11 cellular contexts compared by ENCODE assay signal in the genomic region with DNA sequence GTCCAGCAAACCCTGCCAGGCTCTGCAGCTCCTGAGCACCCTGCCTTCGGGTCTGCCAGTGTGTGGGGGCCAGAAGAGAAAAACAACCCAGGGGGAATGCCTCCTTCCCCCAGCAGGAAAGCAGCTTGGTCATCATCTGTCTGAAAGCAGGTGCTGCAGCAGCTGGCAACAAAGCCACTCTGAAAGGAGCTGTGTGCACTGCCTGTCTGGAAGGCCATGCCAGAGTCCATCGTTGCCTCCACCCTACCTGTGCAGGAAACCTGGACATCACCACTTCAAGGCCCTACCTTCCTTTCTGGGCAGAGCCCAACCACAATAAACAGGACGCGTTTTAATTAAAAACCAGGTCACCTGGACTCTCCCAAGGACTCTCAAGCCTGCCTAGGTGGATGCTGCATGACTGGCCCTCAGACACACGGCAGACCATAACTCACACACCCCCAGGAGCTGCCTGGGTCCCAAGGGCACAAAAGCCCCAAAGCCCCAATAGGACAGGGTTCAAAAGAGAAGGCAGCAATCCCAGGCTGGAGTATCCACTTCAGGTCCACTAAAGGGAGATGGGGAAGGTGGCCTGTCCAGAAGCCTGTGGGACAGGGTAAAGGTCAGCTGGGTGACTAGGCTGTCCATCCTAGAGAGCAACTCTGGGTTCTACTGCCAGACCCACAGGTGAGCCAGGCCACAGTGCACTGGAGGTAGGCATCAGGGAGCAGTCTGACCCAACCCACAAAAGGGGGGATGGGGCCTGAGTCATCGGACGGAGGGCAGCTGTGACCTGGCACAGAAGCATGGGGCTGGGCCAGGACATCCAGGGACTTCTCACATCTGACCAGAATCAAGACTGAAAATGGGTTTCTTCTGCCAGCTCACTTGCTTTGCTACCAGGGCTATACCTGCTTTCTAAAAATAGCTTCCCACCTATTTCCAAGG. TPM values are rescaled to one million over a fixed set of nuclear protein-coding genes. Genes with fewer than 3 reads are reported as not detected.
DNase-seq lines count a peak whose midpoint lies in the region; ATAC-seq, FAIRE-seq and TF ChIP-seq lines count a peak whose summit lies in the region.
"Had no signal": no experiment of that assay in that cellular context is flagged by ENCODE, and none has a peak within 500 bp of the region (broad histone marks: within the 10 kb centered on the region; RNA-seq: fewer than 3 reads in every experiment).

No MANE protein-coding gene starts in this region.

- peaks cover 35% of the 10 kb centered on the region for H3K79me2 ChIP-seq in keratinocyte (ENCODE audit: control insufficient read depth, insufficient read depth, low read length)

- H3K9me3 Mint-ChIP-seq in activated naive CD8-positive, alpha-beta T cell (ENCODE audit: low read depth) = no peaks in the 10 kb centered on the region
- no peaks in the 10 kb centered on the region for H3K9me3 Mint-ChIP-seq in activated naive CD8-positive, alpha-beta T cell treated with anti-CD3 and anti-CD28 coated beads for 36 hours
- no peaks in the 10 kb centered on the region for H3K9me3 Mint-ChIP-seq in type B pancreatic cell

- no peak overlapping the region for H2AFZ ChIP-seq in keratinocyte (ENCODE audit: control insufficient read depth, low read length)

- peaks cover 14 to 28% of the 10 kb centered on the region in 2 experiments for H3K36me3 ChIP-seq in keratinocyte (ENCODE audit: control insufficient read depth in 2 of 2, extremely low read depth in 1 of 2, insufficient read depth in 2 of 2, low read length in 2 of 2)

- H3K9ac ChIP-seq in keratinocyte (ENCODE audit: control insufficient read depth, extremely low read depth, insufficient read depth, low read length) = no peak overlapping the region

- peaks cover 3% of the 10 kb centered on the region for H3K36me3 Mint-ChIP-seq in activated naive CD8-positive, alpha-beta T cell
- peaks cover 34% of the 10 kb centered on the region for H3K36me3 Mint-ChIP-seq in activated naive CD8-positive, alpha-beta T cell treated with anti-CD3 and anti-CD28 coated beads for 36 hours
- peaks cover 16% of the 10 kb centered on the region for H3K36me3 Mint-ChIP-seq in type B pancreatic cell

- peaks cover 9% of the 10 kb centered on the region for H4K20me1 ChIP-seq in keratinocyte (ENCODE audit: control insufficient read depth, extremely low read depth, insufficient read depth, low read length)

- TF ChIP-seq CTCF in keratinocyte (optimal IDR thresholded peaks at IDR 0.05 in 1 of 3, IDR thresholded peaks at IDR 0.05 in 1 of 3, conservative IDR thresholded peaks at IDR 0.05 in 1 of 3; ENCODE audit: extremely low read depth in 1 of 3, insufficient read depth in 2 of 3, low read length in 3 of 3) (no peak), type B pancreatic cell (conservative IDR thresholded peaks at IDR 0.05) (no peak)

- no peaks in the 10 kb centered on the region for H3K9me3 ChIP-seq in keratinocyte (ENCODE audit: control insufficient read depth, low read depth, low read length)

- FAIRE-seq in RCC 7860 (lab: Jason Lieb, UNC) = no peak
- FAIRE-seq in keratinocyte (lab: Jason Lieb, UNC) = peak; percentile 74
- FAIRE-seq: astrocyte had no signal

- peak overlapping the region; percentile 21 for H3K27ac ChIP-seq in keratinocyte (ENCODE audit: control insufficient read depth, insufficient read depth, low read length)

- H3K27ac Mint-ChIP-seq in activated naive CD8-positive, alpha-beta T cell = peak overlapping the region; percentile 46
- no peak overlapping the region for H3K27ac Mint-ChIP-seq in activated naive CD8-positive, alpha-beta T cell treated with anti-CD3 and anti-CD28 coated beads for 36 hours
- H3K27ac Mint-ChIP-seq in type B pancreatic cell = peak overlapping the region; percentile 66
- H3K27ac Mint-ChIP-seq: B cell had no signal

- no peak for DNase-seq in activated naive CD8-positive, alpha-beta T cell treated with anti-CD3 and anti-CD28 coated beads for 36 hours
- DNase-seq in RCC 7860 (ENCODE audit: low spot score) (peak; percentile 48), keratinocyte (ENCODE audit: low read depth, low spot score) (no peak), type B pancreatic cell (ENCODE audit: extremely low spot score, unreplicated experiment) (no peak), hepatic stellate cell (ENCODE audit: low spot score) (no peak), NCI-H2227 (lab: John Stamatoyannopoulos, UW; ENCODE audit: unreplicated experiment) (no peak)
- DNase-seq: activated CD4-positive, CD25-positive, alpha-beta regulatory T cell treated with anti-CD3 and anti-CD28 coated beads, Interleukin-2, amount 50 U/mL, for 72 hours had no signal

- no peak overlapping the region for H3K4me3 Mint-ChIP-seq in activated naive CD8-positive, alpha-beta T cell
- no peak overlapping the region for H3K4me3 Mint-ChIP-seq in activated naive CD8-positive, alpha-beta T cell treated with anti-CD3 and anti-CD28 coated beads for 36 hours
- H3K4me3 Mint-ChIP-seq in type B pancreatic cell = no peak overlapping the region
- H3K4me3 Mint-ChIP-seq: B cell had no signal

- H3K27me3 Mint-ChIP-seq in activated naive CD8-positive, alpha-beta T cell = no peaks in the 10 kb centered on the region
- H3K27me3 Mint-ChIP-seq in activated naive CD8-positive, alpha-beta T cell treated with anti-CD3 and anti-CD28 coated beads for 36 hours = no peaks in the 10 kb centered on the region
- H3K27me3 Mint-ChIP-seq in type B pancreatic cell = no peaks in the 10 kb centered on the region
- H3K27me3 Mint-ChIP-seq: B cell had no signal

- H3K4me1 Mint-ChIP-seq in activated naive CD8-positive, alpha-beta T cell (ENCODE audit: low read depth) = peaks cover 57% of the 10 kb centered on the region
- H3K4me1 Mint-ChIP-seq in activated naive CD8-positive, alpha-beta T cell treated with anti-CD3 and anti-CD28 coated beads for 36 hours = peaks cover 43% of the 10 kb centered on the region
- H3K4me1 Mint-ChIP-seq in type B pancreatic cell (ENCODE audit: unreplicated experiment) = peaks cover 47% of the 10 kb centered on the region

- no peak for ATAC-seq in GM21786 (IDR thresholded peaks at IDR 0.05; ENCODE audit: unreplicated experiment)

- H3K4me1 ChIP-seq in keratinocyte (ENCODE audit: control insufficient read depth, extremely low read depth, insufficient read depth, low read length) = peaks cover 66% of the 10 kb centered on the region

- H3K27me3 ChIP-seq in keratinocyte (ENCODE audit: control insufficient read depth, extremely low read depth, insufficient read depth, low read length) = no peaks in the 10 kb centered on the region

- H3K4me3 ChIP-seq in keratinocyte (ENCODE audit: control insufficient read depth in 2 of 3, extremely low read depth in 1 of 3, insufficient read depth in 2 of 3, low read depth in 1 of 3, low read length in 3 of 3) = no peak overlapping the region

- dilution Hi-C loops in keratinocyte (cut with MboI; ENCODE audit: extremely low pct_ligation_motif_present, low sequenced_read_pairs) = no loop called here

- H3K9me1 ChIP-seq in keratinocyte (ENCODE audit: control insufficient read depth, extremely low read depth, insufficient read depth, low read length) = peaks cover 2% of the 10 kb centered on the region

- H3K4me2 ChIP-seq in keratinocyte (ENCODE audit: control insufficient read depth, extremely low read depth, insufficient read depth, low read depth, low read length) = peak overlapping the region; percentile 33

RNA-seq across cellular contexts. Expression of gene GNB1L, which starts 6.1 kb away (rescaled TPM):
- 10 to 100 TPM; 14.5 TPM for total RNA-seq in activated naive CD8-positive, alpha-beta T cell treated with anti-CD3 and anti-CD28 coated beads for 36 hours
- polyA plus RNA-seq in keratinocyte = 2.0 to 4.1 TPM (median 2.4 TPM) in 3 replicates
- 5.8 TPM for polyA plus RNA-seq in keratinocyte (2011; ENCODE audit: low read depth)
- 1.2 and 2.9 TPM in 2 replicates for polyA plus RNA-seq in keratinocyte (2011; cell fraction: cytosol; rRNA removed)
- polyA plus RNA-seq in keratinocyte (2011; cell fraction: nucleus; rRNA removed) = 1.8 and 2.1 TPM in 2 replicates
- polyA plus RNA-seq in keratinocyte (2012; ENCODE audit: low replicate concordance) = 7.2 and 8.4 TPM in 2 replicates
- 0.49 to 2.0 TPM (median 1.2 TPM) in 3 replicates for polyA minus RNA-seq in keratinocyte
- 11.3 TPM for polyA minus RNA-seq in keratinocyte (2011; cell fraction: cytosol; rRNA and poly(A)+ RNA removed)
- 2.2 and 3.4 TPM in 2 replicates for polyA minus RNA-seq in keratinocyte (2011; cell fraction: nucleus; rRNA and poly(A)+ RNA removed)
- total RNA-seq in type B pancreatic cell (ENCODE audit: low replicate concordance) = 7.5 and 7.7 TPM in 2 replicates

RNA-seq across cellular contexts. Expression of gene RTL10, which starts 6.1 kb away (rescaled TPM):
- total RNA-seq in activated naive CD8-positive, alpha-beta T cell treated with anti-CD3 and anti-CD28 coated beads for 36 hours = 10 to 100 TPM; 18.7 to 23.1 TPM
- 12.9 to 23.4 TPM (median 18.2 TPM) in 3 replicates for polyA plus RNA-seq in keratinocyte
- polyA plus RNA-seq in keratinocyte (2011; ENCODE audit: low read depth) = 6.1 TPM
- polyA plus RNA-seq in keratinocyte (2011; cell fraction: cytosol; rRNA removed) = 9.3 and 14.5 TPM in 2 replicates
- 32.8 and 44.8 TPM in 2 replicates for polyA plus RNA-seq in keratinocyte (2011; cell fraction: nucleus; rRNA removed)
- 16.5 and 19.8 TPM in 2 replicates for polyA plus RNA-seq in keratinocyte (2012; ENCODE audit: low replicate concordance)
- 26.9 to 120 TPM (median 32.7 TPM) in 3 replicates for polyA minus RNA-seq in keratinocyte
- 13.6 TPM for polyA minus RNA-seq in keratinocyte (2011; cell fraction: cytosol; rRNA and poly(A)+ RNA removed)
- polyA minus RNA-seq in keratinocyte (2011; cell fraction: nucleus; rRNA and poly(A)+ RNA removed) = 19.3 and 28.2 TPM in 2 replicates
- 28.8 and 39.1 TPM in 2 replicates for total RNA-seq in type B pancreatic cell (ENCODE audit: low replicate concordance)
